15 cellular contexts compared by ENCODE assay signal in genomic region chr7:47726047-47726726, GRCh38.
A peak's percentile ranks its signal among the peaks of the same experiment; 100 is the strongest.
DNase-seq lines count a peak whose midpoint lies in the region; ATAC-seq, FAIRE-seq and TF ChIP-seq lines count a peak whose summit lies in the region.
"Had no signal": no experiment of that assay in that cellular context is flagged by ENCODE, and none has a peak within 500 bp of the region (broad histone marks: within the 10 kb centered on the region; RNA-seq: fewer than 3 reads in every experiment).

No MANE protein-coding gene starts in this region.

- H3K79me2 ChIP-seq in PC-3 (ENCODE audit: low read length), result no peaks in the 10 kb centered on the region

- H3K27me3 ChIP-seq in PC-3 (ENCODE audit: low read length) (no peaks in the 10 kb centered on the region), esophagus muscularis mucosa (no peaks in the 10 kb centered on the region), pancreas (no peaks in the 10 kb centered on the region), gastrocnemius medialis (no peaks in the 10 kb centered on the region)

- no peak for FAIRE-seq in pancreas (lab: Jason Lieb, UNC)
- FAIRE-seq: H54 had no signal

- in situ Hi-C loops in gastrocnemius medialis (cut with MboI; ENCODE audit: low sequenced_read_pairs in 4 of 4), result no loop called here

- intact Hi-C loops in Calu3 (cut with micrococcal nuclease; ENCODE audit: unreplicated experiment), result loop anchor here (1.0 to 5.0 kb wide), 2 partner anchors 74 to 121 kb away; no protein-coding TSS in a partner anchor
- intact Hi-C loops in PC-3 (cut with micrococcal nuclease), result no loop called here
- intact Hi-C loops in esophagus muscularis mucosa (cut with DNase I), result no loop called here
- intact Hi-C loops in pancreas (cut with DNase I), result no loop called here
- intact Hi-C loops in gastrocnemius medialis (cut with DNase I; ENCODE audit: low total_unique reads), result no loop called here

- 91% methylated on average over 3 of the region's 3 CpGs for WGBS in esophagus muscularis mucosa
- WGBS in pancreas, 2 donors, result 89 to 92% methylated on average over 3 of the region's 3 CpGs

- H3K4me3 Mint-ChIP-seq in Calu3 (ENCODE audit: low read depth, unreplicated experiment) (peak overlapping the region; percentile 14), progenitor cell of endocrine pancreas (ENCODE audit: low read depth) (no peak overlapping the region)
- H3K4me3 Mint-ChIP-seq: CD4-positive, alpha-beta memory T cell had no signal

- BruUV-seq in Calu3 (replicated peaks; lab: Mats Ljungman, UMichigan) (no TSS peak), PC-3 (replicated peaks; lab: Mats Ljungman, UMichigan) (no TSS peak)

- no peaks in the 10 kb centered on the region for H3K9me2 ChIP-seq in PC-3 (replicated peaks; ENCODE audit: low read length)

- no peak overlapping the region for H3K4me3 ChIP-seq in PC-3 (ENCODE audit: low read length)
- no peak overlapping the region for H3K4me3 ChIP-seq in esophagus muscularis mucosa
- no peak overlapping the region for H3K4me3 ChIP-seq in pancreas
- H3K4me3 ChIP-seq in gastrocnemius medialis, result no peak overlapping the region
- H3K4me3 ChIP-seq: SK-N-MC had no signal

- H3K36me3 ChIP-seq in PC-3 (ENCODE audit: low read depth, low read length), result no peaks in the 10 kb centered on the region
- H3K36me3 ChIP-seq in esophagus muscularis mucosa, result no peaks in the 10 kb centered on the region
- H3K36me3 ChIP-seq in pancreas, result no peaks in the 10 kb centered on the region
- H3K36me3 ChIP-seq in gastrocnemius medialis, result no peaks in the 10 kb centered on the region

- H4K20me1 ChIP-seq in PC-3 (ENCODE audit: low read length), result no peaks in the 10 kb centered on the region

- H3K27me3 Mint-ChIP-seq in Calu3 (ENCODE audit: unreplicated experiment) (no peaks in the 10 kb centered on the region), progenitor cell of endocrine pancreas (peaks cover 10% of the 10 kb centered on the region)

- CTCF ChIA-PET in Calu3 (lab: Charles Lee) (interaction anchor here (0.7 to 1.9 kb wide), 10 partner anchors 8 to 125 kb away, joined by 3 to 7 read pairs (median 4); no protein-coding TSS in a partner anchor), PC-3 (lab: Charles Lee) (no interaction called here)

- H3K4me1 Mint-ChIP-seq in Calu3 (ENCODE audit: low read depth, unreplicated experiment) (peaks cover 59% of the 10 kb centered on the region), progenitor cell of endocrine pancreas (ENCODE audit: low read depth) (peaks cover 21% of the 10 kb centered on the region)
- H3K4me1 Mint-ChIP-seq: CD4-positive, alpha-beta memory T cell had no signal

- no peak for DNase-seq in Calu3
- no peak for DNase-seq in PC-3
- peak; percentile 57 for DNase-seq in esophagus muscularis mucosa (ENCODE audit: extremely low spot score)
- no peak for DNase-seq in pancreas
- no peak for DNase-seq in gastrocnemius medialis
- no peak for DNase-seq in progenitor cell of endocrine pancreas (ENCODE audit: low spot score, unreplicated experiment)
- DNase-seq in stimulated activated naive CD4-positive, alpha-beta T cell (lab: John Stamatoyannopoulos, UW), result no peak
- DNase-seq: CD4-positive, alpha-beta memory T cell; MM.1S; NCI-H1417; NCI-H2029; NCI-H510A treated with DMSO at 0.1 percent for 48 hours had no signal

- POLR2A ChIA-PET in PC-3 (lab: Charles Lee; ENCODE audit: unreplicated experiment), result no interaction called here

- H3K4me1 ChIP-seq in PC-3 (ENCODE audit: insufficient read depth, low read length) (peaks cover 21% of the 10 kb centered on the region), esophagus muscularis mucosa (peaks cover 0 to under 1% (median 0%) of the 10 kb centered on the region in 4 donors), pancreas (no peaks in the 10 kb centered on the region), gastrocnemius medialis (no peaks in the 10 kb centered on the region)

- peak overlapping the region; percentile 63 for H3K27ac Mint-ChIP-seq in Calu3 (ENCODE audit: unreplicated experiment)
- H3K27ac Mint-ChIP-seq in progenitor cell of endocrine pancreas, result no peak overlapping the region
- H3K27ac Mint-ChIP-seq: CD4-positive, alpha-beta memory T cell had no signal

- TF ChIP-seq CTCF in Calu3 (IDR thresholded peaks at IDR 0.05; ENCODE audit: unreplicated experiment), result no peak
- TF ChIP-seq CTCF in PC-3 (conservative IDR thresholded peaks at IDR 0.05; ENCODE audit: low read depth, low read length), result no peak
- TF ChIP-seq CTCF in esophagus muscularis mucosa (IDR thresholded peaks at IDR 0.05), result no peak
- TF ChIP-seq CTCF in pancreas (IDR thresholded peaks at IDR 0.05), result no peak
- TF ChIP-seq CTCF in gastrocnemius medialis (IDR thresholded peaks at IDR 0.05 in 4 of 5, conservative IDR thresholded peaks at IDR 0.05 in 1 of 5), result no peak
- no peak for TF ChIP-seq CTCF in progenitor cell of endocrine pancreas (IDR thresholded peaks at IDR 0.05; ENCODE audit: unreplicated experiment)

- H3K36me3 Mint-ChIP-seq in Calu3 (ENCODE audit: insufficient read depth, unreplicated experiment), result peaks cover 11% of the 10 kb centered on the region
- H3K36me3 Mint-ChIP-seq in progenitor cell of endocrine pancreas (ENCODE audit: insufficient read depth), result no peaks in the 10 kb centered on the region
- H3K36me3 Mint-ChIP-seq: CD4-positive, alpha-beta memory T cell had no signal

- H3K9me3 Mint-ChIP-seq in Calu3 (ENCODE audit: low read depth, unreplicated experiment) (peaks cover 3% of the 10 kb centered on the region), progenitor cell of endocrine pancreas (ENCODE audit: low read depth) (no peaks in the 10 kb centered on the region)
- H3K9me3 Mint-ChIP-seq: CD4-positive, alpha-beta memory T cell had no signal

- H3K9me3 ChIP-seq in PC-3 (ENCODE audit: low read length) (no peaks in the 10 kb centered on the region), esophagus muscularis mucosa (no peaks in the 10 kb centered on the region), pancreas (no peaks in the 10 kb centered on the region), gastrocnemius medialis (no peaks in the 10 kb centered on the region)

- H3K27ac ChIP-seq in PC-3 (ENCODE audit: low read length) (peak overlapping the region; percentile 65; the same call in 1 of the 2 replicates), esophagus muscularis mucosa (replicated peaks in 1 of 4) (no peak overlapping the region), pancreas (no peak overlapping the region), gastrocnemius medialis (no peak overlapping the region)
- H3K27ac ChIP-seq: SK-N-MC had no signal

- H3F3A ChIP-seq in PC-3 (ENCODE audit: low read length, unreplicated experiment), result no peaks in the 10 kb centered on the region

- no peak overlapping the region for H3K9ac ChIP-seq in PC-3 (ENCODE audit: low read length)

- no peak for TF ChIP-seq EP300 in esophagus muscularis mucosa (IDR thresholded peaks at IDR 0.05)

- no peak for ATAC-seq in PC-3
- peak in 3 of 4 donors; percentile 28 to 46 (median 29) for ATAC-seq in pancreas
- ATAC-seq in gastrocnemius medialis, result no peak
- no peak for ATAC-seq in HG03521 (IDR thresholded peaks at IDR 0.05; ENCODE audit: unreplicated experiment)

- TF ChIP-seq POLR2A in esophagus muscularis mucosa (IDR thresholded peaks at IDR 0.05; ENCODE audit: low read depth) (no peak), gastrocnemius medialis (IDR thresholded peaks at IDR 0.05) (no peak)

- H3K4me2 ChIP-seq in PC-3 (ENCODE audit: low read length), result no peak overlapping the region

- H2AFZ ChIP-seq in PC-3 (ENCODE audit: low read length), result no peak overlapping the region

Comparison
In these comparisons a context has a peak if more than half of its experiments do, and no peak if none do; other contexts are left out.
1. ATAC-seq: peak in pancreas (3 of 4); none in PC-3 (single experiment), gastrocnemius medialis (0 of 2) and HG03521 (single experiment).